20 cellular contexts compared by ENCODE assay signal in genomic region chr1:245475116-245475515, GRCh38.
DNase-seq lines count a peak whose midpoint lies in the region; ATAC-seq, FAIRE-seq and TF ChIP-seq lines count a peak whose summit lies in the region.
"Had no signal": no experiment of that assay in that cellular context is flagged by ENCODE, and none has a peak within 500 bp of the region (broad histone marks: within the 10 kb centered on the region; RNA-seq: fewer than 3 reads in every experiment).

No MANE protein-coding gene starts in this region.

- no peaks in the 10 kb centered on the region for H3K36me3 ChIP-seq in IMR-90 (ENCODE audit: control insufficient read depth, insufficient read depth, low read length)
- H3K36me3 ChIP-seq: adrenal gland, suprapubic skin had no signal

- H3K79me1 ChIP-seq in IMR-90 (ENCODE audit: low read depth in 1 of 2, low read length in 2 of 2): no peaks in the 10 kb centered on the region

- BruUV-seq in IMR-90 (replicated peaks; lab: Mats Ljungman, UMichigan): no TSS peak

- no peak overlapping the region for H2BK15ac ChIP-seq in IMR-90 (ENCODE audit: low read depth, low read length)

- no peak overlapping the region for H3K9ac ChIP-seq in IMR-90 (ENCODE audit: low read depth, low read length)

- in situ Hi-C loops in IMR-90 (cut with MboI; ENCODE audit: low sequenced_read_pairs): no loop called here
- in situ Hi-C loops in astrocyte of the spinal cord (cut with HindIII; ENCODE audit: low sequenced_read_pairs): no loop called here

- H4K20me1 ChIP-seq in IMR-90 (ENCODE audit: insufficient read depth, low read length): no peaks in the 10 kb centered on the region

- no peak overlapping the region for H4K8ac ChIP-seq in IMR-90 (ENCODE audit: low read depth in 2 of 2, low read length in 2 of 2)

- H4K5ac ChIP-seq in IMR-90 (ENCODE audit: low read depth, low read length): no peak overlapping the region

- dilution Hi-C loops in IMR-90 (cut with HindIII; ENCODE audit: low sequenced_read_pairs, unreplicated experiment): no loop called here

- H3K9me1 ChIP-seq in IMR-90 (ENCODE audit: insufficient read depth, low read length): no peaks in the 10 kb centered on the region; the same call in 1 of the 2 replicates

- no peak for TF ChIP-seq POLR2A in IMR-90 (IDR thresholded peaks at IDR 0.05; ENCODE audit: low read depth, low read length)
- TF ChIP-seq POLR2A in GM12892 (IDR thresholded peaks at IDR 0.05; ENCODE audit: low read depth, low read length): no peak

- no peak overlapping the region for H3K4me3 ChIP-seq in AG10803 (ENCODE audit: low read length)
- no peak overlapping the region for H3K4me3 ChIP-seq in IMR-90 (ENCODE audit: insufficient read depth, low read depth, low read length)
- H3K4me3 ChIP-seq in astrocyte of the spinal cord (ENCODE audit: low read depth, low read length): no peak overlapping the region
- H3K4me3 ChIP-seq: adrenal gland, suprapubic skin had no signal

- no peak overlapping the region for H3K4me2 ChIP-seq in IMR-90 (ENCODE audit: low read depth, low read length)

- WGBS in IMR-90 (ENCODE audit: extremely low coverage in 2 of 2, insufficient read length in 1 of 2), 2 experiments: 67% methylated on average over 1 of the region's 7 CpGs; no CpG with 5 or more reads in 1 of the 2 experiments

- H3K27me3 ChIP-seq in IMR-90 (ENCODE audit: control insufficient read depth, insufficient read depth, low read length): no peaks in the 10 kb centered on the region
- H3K27me3 ChIP-seq: adrenal gland, suprapubic skin had no signal

- H2AK5ac ChIP-seq in IMR-90 (ENCODE audit: low read depth, low read length): no peak overlapping the region

- no peak overlapping the region for H2AK9ac ChIP-seq in IMR-90 (replicated peaks; ENCODE audit: low read depth, low read length, poor library complexity)

- no peak overlapping the region for H3K27ac ChIP-seq in IMR-90 (ENCODE audit: insufficient read depth, low read length)
- H3K27ac ChIP-seq: adrenal gland, suprapubic skin had no signal

- no peak overlapping the region for H3K18ac ChIP-seq in IMR-90 (ENCODE audit: low read depth, low read length)

- no peak overlapping the region for H3K56ac ChIP-seq in IMR-90 (ENCODE audit: extremely low read depth, insufficient read depth, low read length)

- POLR2A ChIA-PET in IMR-90 (lab: Charles Lee; ENCODE audit: unreplicated experiment): no interaction called here

- no peaks in the 10 kb centered on the region for H3K4me1 ChIP-seq in IMR-90 (ENCODE audit: control insufficient read depth, insufficient read depth, low read length)
- H3K4me1 ChIP-seq: adrenal gland, suprapubic skin had no signal

- no peak overlapping the region for H3K23ac ChIP-seq in IMR-90 (ENCODE audit: low read depth, low read length)

- H2BK20ac ChIP-seq in IMR-90 (ENCODE audit: low read depth, low read length): no peak overlapping the region

- DNase-seq in AG10803 (ENCODE audit: low read depth) (peak; percentile 66), IMR-90 (peak; percentile 64), astrocyte of the spinal cord (ENCODE audit: low read depth, low spot score) (peak; percentile 37), glomerular visceral epithelial cell (ENCODE audit: extremely low spot score) (peak; percentile 31), GM12892 (ENCODE audit: insufficient read length) (no peak), DMS79 treated with DMSO at 0.1 percent for 48 hours (lab: John Stamatoyannopoulos, UW) (no peak), GM19238 (ENCODE audit: insufficient read length, low spot score) (no peak)
- DNase-seq: adrenal gland; GOT3; Karpas-422; left ventricle myocardium superior; NCI-H146; NCI-H446; SHP77 treated with DMSO at 0.1 percent for 48 hours; stimulated activated CD4-positive, alpha-beta T cell treated with anti-CD3 and anti-CD28 coated beads, Interleukin-4, amount 100 ng/mL, for 24 hours; T-helper 2 cell had no signal

- no peak overlapping the region for H4K91ac ChIP-seq in IMR-90 (ENCODE audit: insufficient read depth, low read depth, low read length)

- CTCF ChIA-PET in IMR-90 (lab: Yijun Ruan, JAX): interaction anchor here (0.5 to 1.4 kb wide), 2 partner anchors 11 to 694 kb away, joined by 3 read pairs; no protein-coding TSS in a partner anchor

- H3K4ac ChIP-seq in IMR-90 (ENCODE audit: low read depth, low read length): no peak overlapping the region

- no peak overlapping the region for H2BK5ac ChIP-seq in IMR-90 (ENCODE audit: low read depth, low read length, poor library complexity, severe bottlenecking)

- intact Hi-C loops in IMR-90 (cut with micrococcal nuclease): no loop called here

- no peak overlapping the region for H3K14ac ChIP-seq in IMR-90 (replicated peaks; ENCODE audit: low read depth, low read length)

- TF ChIP-seq CTCF in AG10803 (conservative IDR thresholded peaks at IDR 0.05; ENCODE audit: low read length): no peak
- no peak for TF ChIP-seq CTCF in IMR-90 (conservative IDR thresholded peaks at IDR 0.05; ENCODE audit: low read depth, low read length)
- no peak for TF ChIP-seq CTCF in astrocyte of the spinal cord (IDR thresholded peaks at IDR 0.05; ENCODE audit: low read depth, low read length)

- FAIRE-seq in GM12892 (lab: Jason Lieb, UNC): no peak
- FAIRE-seq: colon, endometrium had no signal

- H3K9me3 ChIP-seq in IMR-90 (ENCODE audit: control insufficient read depth, insufficient read depth, low read length): no peaks in the 10 kb centered on the region
- H3K9me3 ChIP-seq: adrenal gland, suprapubic skin had no signal

- no peak for TF ChIP-seq RAD21 in IMR-90 (IDR thresholded peaks at IDR 0.05; ENCODE audit: low read length)

- peak overlapping the region; percentile 51 for H2AFZ ChIP-seq in IMR-90 (replicated peaks; ENCODE audit: low read length, poor library complexity)

- ATAC-seq in IMR-90 (ENCODE audit: low read depth) (peak; percentile 80), HG03135 (IDR thresholded peaks at IDR 0.05; ENCODE audit: unreplicated experiment) (no peak)
- ATAC-seq: left ventricle myocardium superior had no signal

- no peak overlapping the region for H2BK120ac ChIP-seq in IMR-90 (ENCODE audit: low read depth, low read length)

TF ChIP-seq in IMR-90, 13 proteins besides CTCF, POLR2A, EP300 and RAD21:
- TF ChIP-seq CEBPB (IDR thresholded peaks at IDR 0.05; ENCODE audit: low read depth, low read length): no peak
- TF ChIP-seq CHD1 (IDR thresholded peaks at IDR 0.05; ENCODE audit: low read depth, low read length): no peak
- TF ChIP-seq MXI1 (IDR thresholded peaks at IDR 0.05; ENCODE audit: borderline replicate concordance, low read depth, low read length): no peak
- TF ChIP-seq RCOR1 (IDR thresholded peaks at IDR 0.05; ENCODE audit: insufficient replicate concordance, low read length): no peak
- TF ChIP-seq MAFK (IDR thresholded peaks at IDR 0.05; ENCODE audit: low read depth, low read length): no peak
- TF ChIP-seq FOS (IDR thresholded peaks at IDR 0.05; ENCODE audit: low read depth, low read length): no peak
- no peak for TF ChIP-seq BHLHE40 (IDR thresholded peaks at IDR 0.05; ENCODE audit: low read depth, low read length)
- no peak for TF ChIP-seq SMC3 (IDR thresholded peaks at IDR 0.05; ENCODE audit: low read depth, low read length)
- no peak for TF ChIP-seq MAZ (IDR thresholded peaks at IDR 0.05; ENCODE audit: borderline replicate concordance, low read depth, low read length)
- TF ChIP-seq RFX5 (IDR thresholded peaks at IDR 0.05; ENCODE audit: low read depth, low read length): no peak
- TF ChIP-seq ELK1 (IDR thresholded peaks at IDR 0.05; ENCODE audit: borderline replicate concordance, low read depth, low read length): no peak
- no peak for TF ChIP-seq NFE2L2 (IDR thresholded peaks at IDR 0.05; ENCODE audit: low read depth, low read length)
- TF ChIP-seq USF2 (IDR thresholded peaks at IDR 0.05; ENCODE audit: low read depth, low read length): no peak
TF ChIP-seq in IMR-90: peak in this region for 0.

Comparison
In these comparisons a context has a peak if more than half of its experiments do, and no peak if none do; other contexts are left out.
1. DNase-seq: peak in AG10803 (single experiment), IMR-90 (single experiment), astrocyte of the spinal cord (single experiment) and glomerular visceral epithelial cell (single experiment); none in GM12892 (single experiment), DMS79 treated with DMSO at 0.1 percent for 48 hours (single experiment) and GM19238 (single experiment).